In genomic region chr3:28328188-28329151, GRCh38 we compare ENCODE assay signal across 9 cellular contexts. TPM values are rescaled to one million over a fixed set of nuclear protein-coding genes. Genes with fewer than 3 reads are reported as not detected.
DNase-seq lines count a peak whose midpoint lies in the region; ATAC-seq, FAIRE-seq and TF ChIP-seq lines count a peak whose summit lies in the region.
"Had no signal": no experiment of that assay in that cellular context is flagged by ENCODE, and none has a peak within 500 bp of the region (broad histone marks: within the 10 kb centered on the region; RNA-seq: fewer than 3 reads in every experiment).

No MANE protein-coding gene starts in this region.

- no peaks in the 10 kb centered on the region for H3K9me3 Mint-ChIP-seq in activated CD8-positive, alpha-beta memory T cell treated with anti-CD3 and anti-CD28 coated beads, Interleukin-2, amount 10 ng/mL, durations not matched to agents 7 days and 5 days (ENCODE audit: low read depth)
- H3K9me3 Mint-ChIP-seq in astrocyte (ENCODE audit: unreplicated experiment), result no peaks in the 10 kb centered on the region
- H3K9me3 Mint-ChIP-seq: activated naive CD8-positive, alpha-beta T cell treated with anti-CD3 and anti-CD28 coated beads, Interleukin-2, amount 10 ng/mL, durations not matched to agents 7 days and 5 days had no signal

- H3K4me1 Mint-ChIP-seq in activated CD8-positive, alpha-beta memory T cell treated with anti-CD3 and anti-CD28 coated beads, Interleukin-2, amount 10 ng/mL, durations not matched to agents 7 days and 5 days, result peaks cover 48% of the 10 kb centered on the region
- peaks cover 8% of the 10 kb centered on the region for H3K4me1 Mint-ChIP-seq in astrocyte (ENCODE audit: low read depth, unreplicated experiment)

- H3K9me3 ChIP-seq in astrocyte (ENCODE audit: insufficient read depth, low read depth, low read length) (no peaks in the 10 kb centered on the region), left lung (no peaks in the 10 kb centered on the region)

- no peak overlapping the region for H3K9ac ChIP-seq in astrocyte (ENCODE audit: low read length)

- no peak overlapping the region for H3K4me3 Mint-ChIP-seq in activated CD8-positive, alpha-beta memory T cell treated with anti-CD3 and anti-CD28 coated beads, Interleukin-2, amount 10 ng/mL, durations not matched to agents 7 days and 5 days
- no peak overlapping the region for H3K4me3 Mint-ChIP-seq in astrocyte (ENCODE audit: unreplicated experiment)
- H3K4me3 Mint-ChIP-seq: activated naive CD8-positive, alpha-beta T cell treated with anti-CD3 and anti-CD28 coated beads, Interleukin-2, amount 10 ng/mL, durations not matched to agents 7 days and 5 days had no signal

- CTCF ChIA-PET in activated CD8-positive, alpha-beta memory T cell treated with anti-CD3 and anti-CD28 coated beads, Interleukin-2, amount 10 ng/mL, durations not matched to agents 7 days and 5 days (lab: Charles Lee), result interaction anchor here (0.8 to 6.7 kb wide), 11 partner anchors 9 to 633 kb away, joined by 3 to 82 read pairs (median 7); partner anchors contain the start of genes AZI2, EOMES and ZCWPW2

- H2AFZ ChIP-seq in astrocyte (ENCODE audit: low read depth, low read length), result no peak overlapping the region

- FAIRE-seq in astrocyte (lab: Jason Lieb, UNC), result no peak

- no peaks in the 10 kb centered on the region for H3K4me1 ChIP-seq in astrocyte (ENCODE audit: insufficient read depth, low read length)
- no peaks in the 10 kb centered on the region for H3K4me1 ChIP-seq in left lung

- H3K36me3 ChIP-seq in astrocyte (ENCODE audit: insufficient read depth, low read length), result peaks cover 26% of the 10 kb centered on the region
- peaks cover 2 to 74% of the 10 kb centered on the region in 2 donors for H3K36me3 ChIP-seq in left lung

- no peaks in the 10 kb centered on the region for H4K20me1 ChIP-seq in astrocyte (ENCODE audit: insufficient read depth, low read length)

- no peaks in the 10 kb centered on the region for H3K27me3 Mint-ChIP-seq in activated CD8-positive, alpha-beta memory T cell treated with anti-CD3 and anti-CD28 coated beads, Interleukin-2, amount 10 ng/mL, durations not matched to agents 7 days and 5 days
- H3K27me3 Mint-ChIP-seq in astrocyte (ENCODE audit: low read depth, unreplicated experiment), result no peaks in the 10 kb centered on the region
- H3K27me3 Mint-ChIP-seq: activated naive CD8-positive, alpha-beta T cell treated with anti-CD3 and anti-CD28 coated beads, Interleukin-2, amount 10 ng/mL, durations not matched to agents 7 days and 5 days had no signal

- no peak overlapping the region for H3K4me2 ChIP-seq in astrocyte (ENCODE audit: low read length)

- no peaks in the 10 kb centered on the region for H3K27me3 ChIP-seq in astrocyte (ENCODE audit: insufficient read depth, low read length)
- H3K27me3 ChIP-seq in left lung, result no peaks in the 10 kb centered on the region

- DNase-seq in activated CD8-positive, alpha-beta memory T cell treated with anti-CD3 and anti-CD28 coated beads, Interleukin-2, amount 10 ng/mL, durations not matched to agents 7 days and 5 days, result no peak
- no peak for DNase-seq in activated CD8-positive, alpha-beta memory T cell treated with anti-CD3 and anti-CD28 coated beads for 24 hours
- DNase-seq in LHCN-M2 (ENCODE audit: low read depth), result peak; percentile 22
- no peak for DNase-seq in astrocyte (ENCODE audit: low read depth)
- DNase-seq in left lung, result no peak
- DNase-seq in activated CD8-positive, alpha-beta memory T cell treated with anti-CD3 and anti-CD28 coated beads, Interleukin-2, amount 50 U/mL, for 48 hours, result no peak
- DNase-seq: activated naive CD8-positive, alpha-beta T cell treated with anti-CD3 and anti-CD28 coated beads, Interleukin-2, amount 10 ng/mL, durations not matched to agents 7 days and 5 days had no signal

- no peak overlapping the region for H3K27ac ChIP-seq in astrocyte (ENCODE audit: low read depth, low read length)
- no peak overlapping the region for H3K27ac ChIP-seq in left lung

- TF ChIP-seq CTCF in astrocyte (IDR thresholded peaks at IDR 0.05; ENCODE audit: insufficient read depth, low read depth, low read length), result peak; percentile 59
- TF ChIP-seq CTCF in left lung (IDR thresholded peaks at IDR 0.05), result peak; percentile 61 to 72

- ATAC-seq in activated CD8-positive, alpha-beta memory T cell treated with anti-CD3 and anti-CD28 coated beads, Interleukin-2, amount 10 ng/mL, durations not matched to agents 7 days and 5 days, result no peak
- ATAC-seq in left lung, result peak; percentile 69
- no peak for ATAC-seq in HG02678 (IDR thresholded peaks at IDR 0.05; ENCODE audit: unreplicated experiment)
- ATAC-seq in GM21786 (IDR thresholded peaks at IDR 0.05; ENCODE audit: unreplicated experiment), result no peak

- intact Hi-C loops in left lung (cut with DNase I), result no loop called here

- peak overlapping the region; percentile 68 for H3K27ac Mint-ChIP-seq in activated CD8-positive, alpha-beta memory T cell treated with anti-CD3 and anti-CD28 coated beads, Interleukin-2, amount 10 ng/mL, durations not matched to agents 7 days and 5 days
- H3K27ac Mint-ChIP-seq in astrocyte (ENCODE audit: unreplicated experiment), result no peak overlapping the region
- H3K27ac Mint-ChIP-seq: activated naive CD8-positive, alpha-beta T cell treated with anti-CD3 and anti-CD28 coated beads, Interleukin-2, amount 10 ng/mL, durations not matched to agents 7 days and 5 days had no signal

- H3K4me3 ChIP-seq in astrocyte (ENCODE audit: insufficient read depth, low read depth, low read length) (no peak overlapping the region), left lung (no peak overlapping the region)

- H3K79me2 ChIP-seq in astrocyte (ENCODE audit: insufficient read depth, low read length), result no peaks in the 10 kb centered on the region

- peaks cover 36% of the 10 kb centered on the region for H3K36me3 Mint-ChIP-seq in activated CD8-positive, alpha-beta memory T cell treated with anti-CD3 and anti-CD28 coated beads, Interleukin-2, amount 10 ng/mL, durations not matched to agents 7 days and 5 days
- H3K36me3 Mint-ChIP-seq in astrocyte (ENCODE audit: low read depth, unreplicated experiment), result peaks cover 3% of the 10 kb centered on the region

RNA-seq across cellular contexts. Expression of gene ZCWPW2, which starts 20.1 kb away (rescaled TPM):
- under 1 TPM in 1 of 2 experiments, not detected in 1; 0.35 TPM for total RNA-seq in activated CD8-positive, alpha-beta memory T cell treated with anti-CD3 and anti-CD28 coated beads, Interleukin-2, amount 10 ng/mL, durations not matched to agents 7 days and 5 days
- total RNA-seq in LHCN-M2 (2014; rRNA removed) (1.1 and 1.4 TPM in 2 replicates), astrocyte (0.57 and 1.0 TPM in 2 replicates), left lung (1 to 10 TPM in 1 of 2 donors, under 1 TPM in 1; 0.84 to 1.9 TPM)
- polyA plus RNA-seq in LHCN-M2 (2012), result 0.36 TPM

RNA-seq across cellular contexts. Expression of gene AZI2, which starts 20.2 kb away (rescaled TPM):
- total RNA-seq in activated CD8-positive, alpha-beta memory T cell treated with anti-CD3 and anti-CD28 coated beads, Interleukin-2, amount 10 ng/mL, durations not matched to agents 7 days and 5 days, result 10 to 100 TPM; 63.3 to 68.1 TPM
- 58.6 and 83.1 TPM in 2 replicates for total RNA-seq in LHCN-M2 (2014; rRNA removed)
- 33.9 TPM for polyA plus RNA-seq in LHCN-M2 (2012)
- 91.9 and 99.1 TPM in 2 replicates for total RNA-seq in astrocyte
- 10 to 100 TPM; 70.6 to 83.2 TPM for total RNA-seq in left lung
